ENCODE assay signal across 8 cellular contexts in the genomic region with DNA sequence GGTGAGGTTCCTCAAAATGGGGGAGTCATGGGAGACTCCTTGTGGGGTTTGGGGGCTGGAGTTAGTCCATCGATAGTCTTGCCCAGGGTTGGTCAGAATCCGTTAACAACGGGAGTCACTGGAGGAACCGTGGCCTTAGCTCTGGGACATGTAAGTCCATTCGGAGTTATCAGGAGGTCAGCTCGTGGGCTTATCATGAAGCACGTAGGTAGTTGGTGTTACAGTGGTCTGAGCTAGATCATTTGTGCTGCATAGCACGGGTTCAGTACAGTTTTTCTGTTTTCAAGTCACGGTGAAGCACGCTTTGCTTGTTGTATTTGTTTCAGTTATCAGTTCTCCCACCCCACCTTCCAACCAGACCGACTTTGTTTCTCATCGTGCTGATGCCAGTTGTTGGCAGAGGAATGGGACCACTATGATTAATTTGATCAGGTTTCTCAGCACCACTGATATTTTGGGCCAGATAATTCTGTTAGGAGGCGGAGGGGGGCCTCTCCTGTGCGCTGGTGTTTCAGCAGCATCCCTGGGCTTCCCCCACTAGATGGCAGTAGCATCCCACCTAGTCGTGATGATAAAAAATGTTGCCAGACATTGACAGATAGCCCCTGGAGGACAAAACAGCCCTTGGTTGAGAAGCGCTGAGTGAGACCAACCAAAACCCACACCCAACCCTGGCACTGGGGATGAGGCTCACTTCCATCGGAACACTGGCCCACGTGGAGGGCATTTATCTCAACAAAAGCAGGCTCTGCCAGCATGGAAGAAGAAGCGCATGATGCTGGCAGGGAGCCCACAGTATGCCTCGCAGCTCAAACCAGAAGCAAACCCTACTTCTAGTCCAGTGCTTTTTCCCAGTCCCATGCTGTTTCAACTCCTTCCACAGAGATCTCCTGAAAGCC. TPM values are rescaled to one million over a fixed set of nuclear protein-coding genes. Genes with fewer than 3 reads are reported as not detected.
DNase-seq lines count a peak whose midpoint lies in the region; ATAC-seq and TF ChIP-seq lines count a peak whose summit lies in the region.

No MANE protein-coding gene starts in this region.

- intact Hi-C loops in dorsolateral prefrontal cortex (cut with DNase I): loop anchor here (2.0 to 5.0 kb wide), 5 partner anchors 70 to 404 kb away; a partner anchor contains a TSS

- WGBS in lung, 2 donors: 38 to 45% methylated on average over 20 of the region's 20 CpGs

- no peak overlapping the region for H3K27ac Mint-ChIP-seq in activated CD4-positive, alpha-beta memory T cell treated with anti-CD3 and anti-CD28 coated beads, Interleukin-2, amount 10 ng/mL, durations not matched to agents 7 days and 5 days

- H3K36me3 Mint-ChIP-seq in activated CD4-positive, alpha-beta memory T cell treated with anti-CD3 and anti-CD28 coated beads, Interleukin-2, amount 10 ng/mL, durations not matched to agents 7 days and 5 days (ENCODE audit: low read depth): peaks cover 17% of the 10 kb centered on the region

- H3K4me1 Mint-ChIP-seq in activated CD4-positive, alpha-beta memory T cell treated with anti-CD3 and anti-CD28 coated beads, Interleukin-2, amount 10 ng/mL, durations not matched to agents 7 days and 5 days: peaks cover 43% of the 10 kb centered on the region

- no peaks in the 10 kb centered on the region for H3K9me3 Mint-ChIP-seq in activated CD4-positive, alpha-beta memory T cell treated with anti-CD3 and anti-CD28 coated beads, Interleukin-2, amount 10 ng/mL, durations not matched to agents 7 days and 5 days

- H3K9me3 ChIP-seq in lung (ENCODE audit: control insufficient read depth in 2 of 2, insufficient read depth in 1 of 2, low read length in 1 of 2): no peaks in the 10 kb centered on the region

- peak; percentile 89 for DNase-seq in DMS 273 (lab: John Stamatoyannopoulos, UW; ENCODE audit: unreplicated experiment)
- peak; percentile 87 for DNase-seq in NCI-H69 (lab: John Stamatoyannopoulos, UW)
- peak; percentile 84 for DNase-seq in activated CD4-positive, alpha-beta memory T cell treated with anti-CD3 and anti-CD28 coated beads, Interleukin-2, amount 10 ng/mL, durations not matched to agents 7 days and 5 days
- DNase-seq in dorsolateral prefrontal cortex: peak; percentile 73 to 92 (median 84)
- DNase-seq in lung (ENCODE audit: low spot score): peak; percentile 83
- peak; percentile 50 to 73 (median 66) for DNase-seq in stimulated activated CD4-positive, alpha-beta T cell treated with anti-CD3 and anti-CD28 coated beads, TNF-alpha, amount 100 ng/mL, for 48 hours (ENCODE audit: low read depth in 3 of 3)

- peaks cover 0 to 3% of the 10 kb centered on the region in 2 donors for H3K4me1 ChIP-seq in lung (ENCODE audit: control insufficient read depth in 2 of 2, insufficient read depth in 2 of 2, low read length in 2 of 2)

- ATAC-seq in HG02938 (IDR thresholded peaks at IDR 0.05; ENCODE audit: unreplicated experiment): peak; percentile 33
- ATAC-seq in lung (ENCODE audit: insufficient read depth, low FRiP score): no peak
- ATAC-seq in GM19351 (IDR thresholded peaks at IDR 0.05; ENCODE audit: unreplicated experiment): no peak

- POLR2A ChIA-PET in activated CD4-positive, alpha-beta memory T cell treated with anti-CD3 and anti-CD28 coated beads, Interleukin-2, amount 10 ng/mL, durations not matched to agents 7 days and 5 days (lab: Charles Lee): interaction anchor here (1.0 to 2.5 kb wide), 4 partner anchors 46 to 71 kb away, joined by 3 to 6 read pairs (median 4); a partner anchor contains a TSS

- CTCF ChIA-PET in activated CD4-positive, alpha-beta memory T cell treated with anti-CD3 and anti-CD28 coated beads, Interleukin-2, amount 10 ng/mL, durations not matched to agents 7 days and 5 days (lab: Charles Lee): interaction anchor here (0.8 to 4.0 kb wide), 17 partner anchors 45 to 797 kb away, joined by 3 to 33 read pairs (median 4); a partner anchor contains a TSS

- peak; percentile 86 to 99 (median 96) for TF ChIP-seq CTCF in dorsolateral prefrontal cortex (IDR thresholded peaks at IDR 0.05 in 54 of 56, conservative IDR thresholded peaks at IDR 0.05 in 2 of 56; ENCODE audit: low read depth in 1 of 56, partially characterized antibody in 56 of 56)
- TF ChIP-seq CTCF in lung (IDR thresholded peaks at IDR 0.05; ENCODE audit: control extremely low read depth, extremely low read depth): peak; percentile 94

- no peaks in the 10 kb centered on the region for H3K27me3 ChIP-seq in dorsolateral prefrontal cortex
- no peaks in the 10 kb centered on the region for H3K27me3 ChIP-seq in lung (ENCODE audit: control insufficient read depth, insufficient read depth)

- H3K27ac ChIP-seq in dorsolateral prefrontal cortex (peak overlapping the region; percentile 54 to 99 (median 94)), lung (ENCODE audit: low read depth in 1 of 2, low read length in 1 of 2) (peak overlapping the region in 1 of 2 donors; percentile 30)

- H3K4me3 ChIP-seq in dorsolateral prefrontal cortex: peak overlapping the region in 56 of 59 donors; percentile 8 to 69 (median 41)
- H3K4me3 ChIP-seq in lung: no peak overlapping the region

- H3K36me3 ChIP-seq in lung (ENCODE audit: control insufficient read depth in 2 of 2, insufficient read depth in 2 of 2, low read length in 2 of 2): no peaks in the 10 kb centered on the region

- H3K27me3 Mint-ChIP-seq in activated CD4-positive, alpha-beta memory T cell treated with anti-CD3 and anti-CD28 coated beads, Interleukin-2, amount 10 ng/mL, durations not matched to agents 7 days and 5 days: peaks cover 16% of the 10 kb centered on the region

- H3K4me3 Mint-ChIP-seq in activated CD4-positive, alpha-beta memory T cell treated with anti-CD3 and anti-CD28 coated beads, Interleukin-2, amount 10 ng/mL, durations not matched to agents 7 days and 5 days: no peak overlapping the region

RNA-seq across cellular contexts. Expression of a gene that starts 2.2 kb away (rescaled TPM):
- 10 to 100 TPM; 44.1 to 46.5 TPM for total RNA-seq in activated CD4-positive, alpha-beta memory T cell treated with anti-CD3 and anti-CD28 coated beads, Interleukin-2, amount 10 ng/mL, durations not matched to agents 7 days and 5 days
- total RNA-seq in dorsolateral prefrontal cortex (100 to 1,000 TPM in 21 of 120 experiments, 10 to 100 TPM in 99; 43.1 to 113 (median 90.4) TPM), lung (10 to 100 TPM; 52.4 to 73.3 TPM)
- polyA plus RNA-seq in lung: 10 to 100 TPM; 40.8 to 87.0 TPM

RNA-seq across cellular contexts. Expression of a gene that starts 45.6 kb away (rescaled TPM):
- total RNA-seq in activated CD4-positive, alpha-beta memory T cell treated with anti-CD3 and anti-CD28 coated beads, Interleukin-2, amount 10 ng/mL, durations not matched to agents 7 days and 5 days: 100 to 1,000 TPM; 178 to 182 TPM
- total RNA-seq in dorsolateral prefrontal cortex: 1 to 10 TPM in 38 of 120 experiments, under 1 TPM in 28, not detected in 54; 0.41 to 9.7 (median 1.1) TPM
- total RNA-seq in lung: 1 to 10 TPM; 4.7 to 5.0 TPM
- polyA plus RNA-seq in lung: 100 to 1,000 TPM in 1 of 2 donors, 10 to 100 TPM in 1; 11.9 to 119 TPM

Comparison
In these comparisons a context has a peak if more than half of its experiments do, and no peak if none do; other contexts are left out.
1. RNA of a gene that starts 45.6 kb away (total RNA-seq): 178 to 182 TPM in activated CD4-positive, alpha-beta memory T cell treated with anti-CD3 and anti-CD28 coated beads, Interleukin-2, amount 10 ng/mL, durations not matched to agents 7 days and 5 days; 4.7 to 5.0 TPM in lung and 0.41 to 9.7 TPM in dorsolateral prefrontal cortex; every median in the first group is over 10 times any median in the second.
2. Peak in every context shown above with its lines, with median percentiles within 50 percentile points of each other: DNase-seq.